In the genomic region with DNA sequence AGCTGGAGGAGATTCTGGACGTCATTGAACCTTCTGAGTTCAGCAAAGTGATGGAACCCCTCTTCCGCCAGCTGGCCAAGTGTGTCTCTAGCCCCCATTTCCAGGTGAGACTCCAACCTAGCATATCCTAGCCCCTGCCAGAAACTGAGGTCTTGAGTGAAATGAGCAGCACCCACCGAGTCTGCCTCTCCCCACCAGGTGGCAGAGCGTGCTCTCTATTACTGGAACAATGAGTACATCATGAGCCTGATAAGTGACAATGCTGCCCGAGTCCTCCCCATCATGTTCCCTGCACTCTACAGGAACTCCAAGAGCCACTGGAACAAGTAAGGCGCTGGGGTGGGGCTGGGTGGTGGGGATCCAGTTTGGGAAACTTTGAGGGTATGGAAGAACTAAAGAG, we compare ENCODE assay signal across 8 cellular contexts. TPM values are rescaled to one million over a fixed set of nuclear protein-coding genes. Genes with fewer than 3 reads are reported as not detected.
DNase-seq lines count a peak whose midpoint lies in the region; ATAC-seq and TF ChIP-seq lines count a peak whose summit lies in the region.

No MANE protein-coding gene starts in this region.

- 64% methylated on average over 6 of the region's 6 CpGs for WGBS in hepatocyte (ENCODE audit: low lambda C conversion rate, missing lambda C conversion rate)

- no peaks in the 10 kb centered on the region for H3K9me3 ChIP-seq in hepatocyte (ENCODE audit: low read depth)

- H3K36me3 ChIP-seq in hepatocyte (replicated peaks; ENCODE audit: insufficient read depth, low read depth), result no peaks in the 10 kb centered on the region

- peaks cover 21% of the 10 kb centered on the region for H3K36me3 Mint-ChIP-seq in activated T-cell treated with anti-CD3 and anti-CD28 coated beads, Interleukin-2, amount 50 U/mL, for 4 hours (ENCODE audit: insufficient read depth)

- H4K20me1 ChIP-seq in hepatocyte (ENCODE audit: insufficient read depth, poor library complexity, severe bottlenecking), result no peaks in the 10 kb centered on the region

- peak; percentile 49 for TF ChIP-seq CTCF in hepatocyte (IDR thresholded peaks at IDR 0.05; ENCODE audit: poor library complexity)

- ATAC-seq in activated T-cell treated with anti-CD3 and anti-CD28 coated beads, Interleukin-2, amount 50 U/mL, for 4 hours, result no peak
- ATAC-seq in HG02852 (IDR thresholded peaks at IDR 0.05; ENCODE audit: unreplicated experiment), result no peak

- peaks cover 2% of the 10 kb centered on the region for H3K4me1 ChIP-seq in hepatocyte (ENCODE audit: insufficient read depth)

- H2AFZ ChIP-seq in hepatocyte, result no peak overlapping the region

- H3K4me1 Mint-ChIP-seq in activated T-cell treated with anti-CD3 and anti-CD28 coated beads, Interleukin-2, amount 50 U/mL, for 4 hours (ENCODE audit: low read depth), result peaks cover 24% of the 10 kb centered on the region

- H3K4me3 ChIP-seq in hepatocyte, result no peak overlapping the region

- no peaks in the 10 kb centered on the region for H3K9me3 Mint-ChIP-seq in activated T-cell treated with anti-CD3 and anti-CD28 coated beads, Interleukin-2, amount 50 U/mL, for 4 hours

- no peak overlapping the region for H3K4me2 ChIP-seq in hepatocyte

- no peak overlapping the region for H3K27ac ChIP-seq in hepatocyte

- no peaks in the 10 kb centered on the region for H3K27me3 ChIP-seq in hepatocyte

- peaks cover 13% of the 10 kb centered on the region for H3K79me2 ChIP-seq in hepatocyte

- H3K27me3 Mint-ChIP-seq in activated T-cell treated with anti-CD3 and anti-CD28 coated beads, Interleukin-2, amount 50 U/mL, for 4 hours (ENCODE audit: low read depth), result no peaks in the 10 kb centered on the region

- peak; percentile 33 for DNase-seq in NCI-H2227 (lab: John Stamatoyannopoulos, UW; ENCODE audit: unreplicated experiment)
- DNase-seq in NCI-H2227 treated with DMSO at 0.1 percent for 48 hours (lab: John Stamatoyannopoulos, UW), result no peak
- peak; percentile 5 for DNase-seq in NCI-H1092 treated with DMSO at 0.1 percent for 48 hours (lab: John Stamatoyannopoulos, UW)
- peak; percentile 31 for DNase-seq in activated T-cell treated with anti-CD3 and anti-CD28 coated beads, Interleukin-2, amount 50 U/mL, for 4 hours
- DNase-seq in hepatocyte (ENCODE audit: low spot score), result peak; percentile 63
- no peak for DNase-seq in ureter (ENCODE audit: low spot score)
- no peak for DNase-seq in NCI-H2081 treated with DMSO at 0.1 percent for 48 hours (lab: John Stamatoyannopoulos, UW)

- H3K4me3 Mint-ChIP-seq in activated T-cell treated with anti-CD3 and anti-CD28 coated beads, Interleukin-2, amount 50 U/mL, for 4 hours, result no peak overlapping the region

- H3K9me2 ChIP-seq in hepatocyte (replicated peaks; ENCODE audit: insufficient read depth), result no peaks in the 10 kb centered on the region

RNA-seq across cellular contexts. Expression of a gene that starts 4.6 kb away (rescaled TPM):
- 10 to 100 TPM; 95.7 to 98.6 (median 96.8) TPM for total RNA-seq in activated T-cell treated with anti-CD3 and anti-CD28 coated beads, Interleukin-2, amount 50 U/mL, for 4 hours
- 72.9 and 73.3 TPM in 2 replicates for total RNA-seq in hepatocyte
- 117 and 127 TPM in 2 replicates for polyA plus RNA-seq in hepatocyte
- total RNA-seq in ureter, result 71.2 TPM

RNA-seq across cellular contexts. Expression of a gene that starts 4.9 kb away (rescaled TPM):
- total RNA-seq in activated T-cell treated with anti-CD3 and anti-CD28 coated beads, Interleukin-2, amount 50 U/mL, for 4 hours, result 10 to 100 TPM; 51.9 to 55.8 (median 52.2) TPM
- total RNA-seq in hepatocyte (75.5 and 90.5 TPM in 2 replicates), ureter (40.3 TPM)
- polyA plus RNA-seq in hepatocyte, result 92.0 and 99.5 TPM in 2 replicates

RNA-seq across cellular contexts. Expression of a gene that starts 12.3 kb away (rescaled TPM):
- total RNA-seq in activated T-cell treated with anti-CD3 and anti-CD28 coated beads, Interleukin-2, amount 50 U/mL, for 4 hours, result 100 to 1,000 TPM in 2 of 3 donors, 10 to 100 TPM in 1; 98.1 to 103 (median 100) TPM
- total RNA-seq in hepatocyte, result 75.8 and 83.2 TPM in 2 replicates
- polyA plus RNA-seq in hepatocyte, result 72.5 and 73.2 TPM in 2 replicates
- 58.9 TPM for total RNA-seq in ureter

RNA-seq across cellular contexts. Expression of a gene that starts 24.8 kb away (rescaled TPM):
- total RNA-seq in activated T-cell treated with anti-CD3 and anti-CD28 coated beads, Interleukin-2, amount 50 U/mL, for 4 hours, result 10 to 100 TPM; 32.8 to 37.0 (median 32.9) TPM
- total RNA-seq in hepatocyte, result 35.2 and 40.2 TPM in 2 replicates
- 28.3 and 30.8 TPM in 2 replicates for polyA plus RNA-seq in hepatocyte
- 24.7 TPM for total RNA-seq in ureter

RNA-seq across cellular contexts. Expression of a gene that starts 30.1 kb away (rescaled TPM):
- total RNA-seq in activated T-cell treated with anti-CD3 and anti-CD28 coated beads, Interleukin-2, amount 50 U/mL, for 4 hours, result 10 to 100 TPM in 2 of 3 donors, 1 to 10 TPM in 1; 4.2 to 13.2 (median 10.9) TPM
- 32.4 and 39.4 TPM in 2 replicates for total RNA-seq in hepatocyte
- polyA plus RNA-seq in hepatocyte, result 36.0 and 46.1 TPM in 2 replicates
- total RNA-seq in ureter, result 23.0 TPM

Comparison
In these comparisons a context has a peak if more than half of its experiments do, and no peak if none do; other contexts are left out.
1. DNase-seq: peak in NCI-H2227 (single experiment), NCI-H1092 treated with DMSO at 0.1 percent for 48 hours (single experiment), activated T-cell treated with anti-CD3 and anti-CD28 coated beads, Interleukin-2, amount 50 U/mL, for 4 hours (single experiment) and hepatocyte (single experiment); none in NCI-H2227 treated with DMSO at 0.1 percent for 48 hours (single experiment), ureter (single experiment) and NCI-H2081 treated with DMSO at 0.1 percent for 48 hours (single experiment).